Comparison of ENCODE assay signal across 1 cellular context in the genomic region with DNA sequence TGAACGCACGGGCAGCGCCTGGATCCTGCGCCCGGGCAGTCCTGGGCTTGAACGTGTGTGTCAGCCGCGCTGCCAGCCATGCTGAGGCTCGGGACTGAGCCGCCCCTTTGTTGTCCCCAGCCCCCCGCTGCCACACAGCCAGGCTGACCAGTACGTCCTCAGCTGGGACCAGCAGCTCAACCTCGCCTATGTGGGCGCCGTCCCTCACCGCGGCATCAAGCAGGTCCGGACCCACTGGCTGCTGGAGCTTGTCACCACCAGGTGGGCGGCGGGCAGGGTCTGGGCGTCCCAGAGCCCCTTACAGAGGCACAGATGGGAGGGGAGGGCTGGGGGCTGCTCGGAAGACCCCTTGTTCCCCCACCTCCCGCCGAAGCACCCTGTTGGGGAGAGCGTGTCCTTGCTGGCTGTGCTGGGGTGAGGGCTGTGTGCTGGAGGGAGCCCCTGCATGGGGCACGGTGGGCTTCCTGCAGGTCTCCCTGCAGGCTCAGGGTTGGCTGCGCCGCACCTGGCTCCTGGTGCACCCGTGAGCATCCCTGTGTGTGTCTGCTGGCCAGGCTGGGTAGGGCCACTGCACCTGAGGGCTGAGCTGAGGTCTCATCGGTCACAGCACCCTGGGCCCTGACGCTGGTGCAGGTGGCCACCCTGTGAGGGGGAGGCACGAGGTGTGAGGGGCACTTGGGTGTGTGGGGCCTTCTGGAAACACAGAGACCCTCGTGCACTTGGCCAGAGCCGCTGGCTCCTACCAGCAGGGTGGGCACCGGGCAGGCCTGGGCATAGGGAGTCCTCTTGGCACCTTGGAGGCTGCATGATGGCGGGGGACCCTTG.
TF ChIP-seq lines count a peak whose summit lies in the region.

No MANE protein-coding gene starts in this region.

TF ChIP-seq in GM12878, 131 proteins besides CTCF, POLR2A, EP300 and RAD21:
- TF ChIP-seq CEBPB (IDR thresholded peaks at IDR 0.05; ENCODE audit: borderline replicate concordance in 1 of 2, low read depth in 2 of 2, low read length in 2 of 2), result no peak
- no peak for TF ChIP-seq BACH1 (IDR thresholded peaks at IDR 0.05; ENCODE audit: borderline replicate concordance)
- TF ChIP-seq CBX3 (IDR thresholded peaks at IDR 0.05; ENCODE audit: borderline replicate concordance, low read depth), result no peak
- no peak for TF ChIP-seq EGR1 (IDR thresholded peaks at IDR 0.05; ENCODE audit: borderline replicate concordance in 1 of 2, low read depth in 2 of 2, low read length in 2 of 2)
- TF ChIP-seq, protein P1, sequence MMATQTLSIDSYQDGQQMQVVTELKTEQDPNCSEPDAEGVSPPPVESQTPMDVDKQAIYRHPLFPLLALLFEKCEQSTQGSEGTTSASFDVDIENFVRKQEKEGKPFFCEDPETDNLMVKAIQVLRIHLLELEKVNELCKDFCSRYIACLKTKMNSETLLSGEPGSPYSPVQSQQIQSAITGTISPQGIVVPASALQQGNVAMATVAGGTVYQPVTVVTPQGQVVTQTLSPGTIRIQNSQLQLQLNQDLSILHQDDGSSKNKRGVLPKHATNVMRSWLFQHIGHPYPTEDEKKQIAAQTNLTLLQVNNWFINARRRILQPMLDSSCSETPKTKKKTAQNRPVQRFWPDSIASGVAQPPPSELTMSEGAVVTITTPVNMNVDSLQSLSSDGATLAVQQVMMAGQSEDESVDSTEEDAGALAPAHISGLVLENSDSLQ (IDR thresholded peaks at IDR 0.05), result no peak
- TF ChIP-seq ZZZ3 (IDR thresholded peaks at IDR 0.05; ENCODE audit: control insufficient read depth, insufficient read length, low read depth), result no peak
- TF ChIP-seq MAX (IDR thresholded peaks at IDR 0.05; ENCODE audit: low read depth, low read length), result no peak
- no peak for TF ChIP-seq KLF5 (IDR thresholded peaks at IDR 0.05; ENCODE audit: partially characterized antibody)
- no peak for TF ChIP-seq TCF7 (IDR thresholded peaks at IDR 0.05; ENCODE audit: borderline replicate concordance)
- TF ChIP-seq PML (IDR thresholded peaks at IDR 0.05; ENCODE audit: low read length), result no peak
- no peak for TF ChIP-seq USF2 (IDR thresholded peaks at IDR 0.05; ENCODE audit: borderline replicate concordance, low read depth, low read length)
- no peak for TF ChIP-seq REST (IDR thresholded peaks at IDR 0.05; ENCODE audit: low read depth, low read length)
- TF ChIP-seq FOXM1 (IDR thresholded peaks at IDR 0.05; ENCODE audit: low read depth, low read length), result no peak
